In genomic region chr10:13099666-13100348, GRCh38 we compare ENCODE assay signal across 8 cellular contexts.
DNase-seq lines count a peak whose midpoint lies in the region; ATAC-seq lines count a peak whose summit lies in the region.

Gene OPTN (plus strand): TSS chr10:13100163. CDS start chr10:13109123, 8,960 bp downstream.

- DNase-seq in 8988T, result peak; percentile 67
- DNase-seq in NCI-H2171 (lab: John Stamatoyannopoulos, UW), result peak; percentile 79
- peak; percentile 77 to 79 for DNase-seq in activated CD4-positive, alpha-beta T cell treated with anti-CD3 and anti-CD28 coated beads for 4 hours
- DNase-seq in stimulated activated CD4-positive, alpha-beta T cell treated with anti-CD3 and anti-CD28 coated beads, Interleukin-1b, Interleukin-23, amount 100 ng/mL, for 48 hours, result peak; percentile 73

- H3K27me3 ChIP-seq in layer of hippocampus (ENCODE audit: control insufficient read depth, insufficient read depth, low read length), result no peaks in the 10 kb centered on the region

- ATAC-seq in GM18511 (IDR thresholded peaks at IDR 0.05; ENCODE audit: unreplicated experiment), result peak; percentile 75
- ATAC-seq in HG03025 (IDR thresholded peaks at IDR 0.05; ENCODE audit: low FRiP score, unreplicated experiment), result peak; percentile 54

- peak within 1 kb of the TSS; percentile 95 for H3K27ac ChIP-seq in cingulate gyrus (ENCODE audit: low read depth, low read length)
- peak within 1 kb of the TSS; percentile 91 for H3K27ac ChIP-seq in layer of hippocampus (ENCODE audit: low read depth, low read length)

Comparison
In these comparisons a context has a peak if more than half of its experiments do, and no peak if none do; other contexts are left out.
1. Peak in every context shown above with its lines: DNase-seq, ATAC-seq and H3K27ac ChIP-seq.